In genomic region chr18:78268226-78268625, GRCh38 we compare ENCODE assay signal across 6 cellular contexts.
"Had no signal": no experiment of that assay in that cellular context is flagged by ENCODE, and none has a peak within 500 bp of the region (broad histone marks: within the 10 kb centered on the region; RNA-seq: fewer than 3 reads in every experiment).

No MANE protein-coding gene starts in this region.

- H3K4me3 Mint-ChIP-seq: GM23338, H9, IgD-negative memory B cell had no signal

- H3K36me3 Mint-ChIP-seq: IgD-negative memory B cell had no signal

- H3K4me2 ChIP-seq: GM23338 had no signal

- H3K27ac ChIP-seq: HL-60 had no signal

- ATAC-seq: GM23338, HepG2 had no signal

- H3K27me3 Mint-ChIP-seq: IgD-negative memory B cell had no signal

- H3K27ac Mint-ChIP-seq: GM23338, H9 had no signal

- H2AFZ ChIP-seq: GM23338 had no signal

- H3K4me1 Mint-ChIP-seq: GM23338, H9, IgD-negative memory B cell had no signal

- DNase-seq: H9, HCEC 1CT had no signal

- H3K4me3 ChIP-seq: GM23338 had no signal
